12 cellular contexts compared by ENCODE assay signal in genomic region chr1:230222678-230223077, GRCh38.
A peak's percentile ranks its signal among the peaks of the same experiment; 100 is the strongest.
DNase-seq lines count a peak whose midpoint lies in the region; ATAC-seq, FAIRE-seq and TF ChIP-seq lines count a peak whose summit lies in the region.
"Had no signal": no experiment of that assay in that cellular context is flagged by ENCODE, and none has a peak within 500 bp of the region (broad histone marks: within the 10 kb centered on the region; RNA-seq: fewer than 3 reads in every experiment).

No MANE protein-coding gene starts in this region.

- peak; percentile 32 for FAIRE-seq in K562 (lab: Jason Lieb, UNC)

- no peak for DNase-seq in K562 (ENCODE audit: extremely low read depth in 1 of 4, low spot score in 3 of 4)
- no peak for DNase-seq in sciatic nerve (ENCODE audit: low spot score)
- DNase-seq in effector memory CD4-positive, alpha-beta T cell, result no peak
- DNase-seq in occipital lobe (lab: John Stamatoyannopoulos, UW), result no peak
- no peak for DNase-seq in MV-4-11 (lab: John Stamatoyannopoulos, UW)
- DNase-seq: activated T-cell treated with anti-CD3 and anti-CD28 coated beads for 4 hours, NCI-H524, SHP77 had no signal

- no peak for TF ChIP-seq EP300 in K562 (IDR thresholded peaks at IDR 0.05; ENCODE audit: low read length)

- TF ChIP-seq CTCF in K562 (IDR thresholded peaks at IDR 0.05 in 2 of 3, conservative IDR thresholded peaks at IDR 0.05 in 1 of 3; ENCODE audit: insufficient read depth in 2 of 3, low read depth in 1 of 3, low read length in 3 of 3), result peak in 1 of 3 experiments; percentile 10; a peak in 1 of 6 replicates

- BruUV-seq in K562 (replicated peaks; lab: Mats Ljungman, UMichigan), result no TSS peak

- H3K27ac ChIP-seq in BLaER1 (no peak overlapping the region), K562 (ENCODE audit: extremely low read depth, low read depth, low read length) (no peak overlapping the region)
- H3K27ac ChIP-seq in effector memory CD4-positive, alpha-beta T cell (ENCODE audit: insufficient read depth, low read length, poor library complexity, severe bottlenecking), result no peak overlapping the region
- H3K27ac ChIP-seq: VCaP had no signal

- TF ChIP-seq POLR2A in K562 (conservative IDR thresholded peaks at IDR 0.05), result no peak

- H3K4me3 ChIP-seq in BLaER1, result no peak overlapping the region
- no peak overlapping the region for H3K4me3 ChIP-seq in K562
- no peak overlapping the region for H3K4me3 ChIP-seq in effector memory CD4-positive, alpha-beta T cell (ENCODE audit: insufficient read depth, low read depth, low read length, poor library complexity, severe bottlenecking)

- no peak overlapping the region for H3K9ac ChIP-seq in BLaER1
- no peak overlapping the region for H3K9ac ChIP-seq in K562 (ENCODE audit: insufficient read depth in 1 of 2, low read depth in 2 of 2, low read length in 2 of 2)

- no peak overlapping the region for H2AFZ ChIP-seq in K562 (ENCODE audit: low read depth, low read length)

- H3K36me3 ChIP-seq in BLaER1, result peaks cover 64% of the 10 kb centered on the region
- peaks cover 4% of the 10 kb centered on the region; the same call in 1 of the 3 replicates for H3K36me3 ChIP-seq in K562 (ENCODE audit: control insufficient read depth, insufficient read depth, low read length)
- H3K36me3 ChIP-seq in effector memory CD4-positive, alpha-beta T cell (ENCODE audit: control insufficient read depth, insufficient read depth, low read length), result no peaks in the 10 kb centered on the region

- H3K27me3 ChIP-seq in BLaER1 (no peaks in the 10 kb centered on the region), K562 (ENCODE audit: control insufficient read depth in 2 of 2, insufficient read depth in 2 of 2, low read length in 2 of 2) (no peaks in the 10 kb centered on the region)
- H3K27me3 ChIP-seq in effector memory CD4-positive, alpha-beta T cell (replicated peaks; ENCODE audit: control insufficient read depth, insufficient read depth, low read length, poor library complexity, severe bottlenecking), result no peaks in the 10 kb centered on the region

- POLR2A ChIA-PET in K562 (lab: Yijun Ruan, JAX), result interaction anchor here (0.5 kb wide), 1 partner anchor 17 kb away, joined by 3 read pairs; no protein-coding TSS in a partner anchor

- H4K20me1 ChIP-seq in BLaER1 (peaks cover 93% of the 10 kb centered on the region), K562 (replicated peaks; ENCODE audit: control insufficient read depth, insufficient read depth, low read length) (peaks cover 5% of the 10 kb centered on the region; the same call in 1 of the 2 replicates)

- WGBS in K562 (ENCODE audit: insufficient coverage, low coverage, missing lambda C conversion rate), result 74% methylated on average over 2 of the region's 2 CpGs

- H3K9me3 ChIP-seq in BLaER1 (no peaks in the 10 kb centered on the region), K562 (replicated peaks; ENCODE audit: control insufficient read depth, insufficient read depth, low read depth, low read length) (no peaks in the 10 kb centered on the region)
- no peaks in the 10 kb centered on the region for H3K9me3 ChIP-seq in effector memory CD4-positive, alpha-beta T cell (ENCODE audit: control insufficient read depth, low read length)

- TF ChIP-seq RAD21 in K562 (CRISPR knock-in tag; conservative IDR thresholded peaks at IDR 0.05 in 1 of 2, IDR thresholded peaks at IDR 0.05 in 1 of 2), result no peak

- H3K79me2 ChIP-seq in K562 (ENCODE audit: control insufficient read depth, insufficient read depth, low read length), result peaks cover 17% of the 10 kb centered on the region; the same call in 2 of the 3 replicates

- peaks cover 4% of the 10 kb centered on the region for H3K9me1 ChIP-seq in K562 (ENCODE audit: control insufficient read depth, insufficient read depth, low read length)

- intact Hi-C loops in K562 (cut with micrococcal nuclease) (no loop called here), sciatic nerve (cut with DNase I) (no loop called here)

- CTCF ChIA-PET in K562 (lab: Yijun Ruan, JAX; ENCODE audit: low intra/inter-chr PET ratio), result no interaction called here

- peak overlapping the region; percentile 35 for H3K4me2 ChIP-seq in BLaER1
- H3K4me2 ChIP-seq in K562 (ENCODE audit: insufficient read depth, low read length), result no peak overlapping the region

- ATAC-seq in HG02610 (IDR thresholded peaks at IDR 0.05; ENCODE audit: unreplicated experiment), result peak; percentile 51
- no peak for ATAC-seq in K562
- peak; percentile 21 for ATAC-seq in sciatic nerve
- ATAC-seq in GM21528 (IDR thresholded peaks at IDR 0.05; ENCODE audit: low FRiP score, unreplicated experiment), result no peak

- in situ Hi-C loops in K562 (cut with MboI), result no loop called here

- H3K4me1 ChIP-seq in BLaER1, result peaks cover 73% of the 10 kb centered on the region
- H3K4me1 ChIP-seq in K562 (replicated peaks in 1 of 2; ENCODE audit: control insufficient read depth in 2 of 2, insufficient read depth in 2 of 2, low read length in 2 of 2), result no peaks in the 10 kb centered on the region
- H3K4me1 ChIP-seq in effector memory CD4-positive, alpha-beta T cell (ENCODE audit: control insufficient read depth, insufficient read depth, low read length, poor library complexity, severe bottlenecking), result no peaks in the 10 kb centered on the region

TF ChIP-seq in K562, 482 proteins besides CTCF, POLR2A, EP300 and RAD21 (continues in another document):
- TF ChIP-seq JUND (IDR thresholded peaks at IDR 0.05; ENCODE audit: borderline replicate concordance, low read depth, low read length) (no peak), JUND (tag; IDR thresholded peaks at IDR 0.05; ENCODE audit: borderline replicate concordance, low read depth, low read length) (no peak), PHB (CRISPR knock-in tag; IDR thresholded peaks at IDR 0.05) (no peak), SMARCA4 (IDR thresholded peaks at IDR 0.05) (no peak), RBM15 (IDR thresholded peaks at IDR 0.05; ENCODE audit: insufficient read depth, low read length) (no peak), NONO (IDR thresholded peaks at IDR 0.05; ENCODE audit: low read depth in 2 of 2, low read length in 1 of 2) (no peak), BHLHE40 (IDR thresholded peaks at IDR 0.05; ENCODE audit: low read length) (no peak), CCAR2 (IDR thresholded peaks at IDR 0.05; ENCODE audit: low read depth, low read length) (no peak), STAG1 (CRISPR knock-in tag; IDR thresholded peaks at IDR 0.05; ENCODE audit: borderline replicate concordance) (no peak), REST (CRISPR knock-in tag; IDR thresholded peaks at IDR 0.05; ENCODE audit: low read depth) (no peak), SETDB1 (IDR thresholded peaks at IDR 0.05; ENCODE audit: low read length) (no peak), CC2D1A (IDR thresholded peaks at IDR 0.05) (no peak), ZNF316 (IDR thresholded peaks at IDR 0.05) (no peak), DIDO1 (tag; IDR thresholded peaks at IDR 0.05; ENCODE audit: low read depth) (no peak), MEF2A (IDR thresholded peaks at IDR 0.05; ENCODE audit: control insufficient read depth, low read depth, low read length) (no peak), E2F1 (CRISPR knock-in tag; IDR thresholded peaks at IDR 0.05) (no peak), CEBPG (CRISPR knock-in tag; IDR thresholded peaks at IDR 0.05) (no peak), CEBPG (tag; conservative IDR thresholded peaks at IDR 0.05 in 1 of 2, IDR thresholded peaks at IDR 0.05 in 1 of 2) (no peak)

Comparison
In these comparisons a context has a peak if more than half of its experiments do, and no peak if none do; other contexts are left out.
1. ATAC-seq: peak in HG02610 (single experiment) and sciatic nerve (single experiment); none in K562 (single experiment) and GM21528 (single experiment).